In genomic region chr4:161792991-161793390, GRCh38 we compare ENCODE assay signal across 16 cellular contexts.
DNase-seq lines count a peak whose midpoint lies in the region; ATAC-seq, FAIRE-seq and TF ChIP-seq lines count a peak whose summit lies in the region.
"Had no signal": no experiment of that assay in that cellular context is flagged by ENCODE, and none has a peak within 500 bp of the region (broad histone marks: within the 10 kb centered on the region; RNA-seq: fewer than 3 reads in every experiment).

No MANE protein-coding gene starts in this region.

- intact Hi-C loops in mammary epithelial cell (cut with micrococcal nuclease) (no loop called here), breast epithelium (cut with DNase I; ENCODE audit: low total_unique reads) (no loop called here), kidney (cut with DNase I) (no loop called here)
- intact Hi-C loops in activated T-helper 2 cell treated with anti-CD3 and anti-CD28 coated beads, Interferon-gamma antibody, Interleukin-2, Interleukin-4, amounts not matched to agents 10 μg/mL and 5 μg/mL and 100 μg/mL, durations not matched to agents 14 hours and 24 hours and 36 hours (cut with micrococcal nuclease): no loop called here

- WGBS in mammary epithelial cell (ENCODE audit: low coverage, missing lambda C conversion rate): 18% methylated on average over 3 of the region's 4 CpGs

- H3K4me1 Mint-ChIP-seq in stimulated activated memory B cell treated with anti-CD40 and anti-IgM and Interleukin-4, amounts not matched to agents 10 μg/mL and 1 μg/mL and 100 μg/mL, for 72 hours: no peaks in the 10 kb centered on the region
- H3K4me1 Mint-ChIP-seq in activated T-helper 2 cell treated with anti-CD3 and anti-CD28 coated beads, Interferon-gamma antibody, Interleukin-2, Interleukin-4, amounts not matched to agents 10 μg/mL and 5 μg/mL and 100 μg/mL, durations not matched to agents 14 hours and 24 hours and 36 hours (ENCODE audit: low read depth): no peaks in the 10 kb centered on the region
- H3K4me1 Mint-ChIP-seq: CD14-positive monocyte; CD4-positive, alpha-beta memory T cell had no signal

- DNase-seq in mammary epithelial cell (no peak), breast epithelium (ENCODE audit: low spot score in 2 of 2) (no peak), MG63 (peak; percentile 25), kidney (peak; percentile 50), left lobe of liver (ENCODE audit: low spot score) (no peak), islet precursor cell (no peak)
- no peak for DNase-seq in activated T-helper 2 cell treated with anti-CD3 and anti-CD28 coated beads, Interferon-gamma antibody, Interleukin-2, Interleukin-4, amounts not matched to agents 10 μg/mL and 5 μg/mL and 100 μg/mL, durations not matched to agents 14 hours and 24 hours and 36 hours (ENCODE audit: low spot score)
- DNase-seq: 8988T; CD4-positive, alpha-beta memory T cell; DND-41; EL had no signal

- no peaks in the 10 kb centered on the region for H3K79me2 ChIP-seq in mammary epithelial cell (ENCODE audit: insufficient read depth, low read length)

- H3K4me1 ChIP-seq in mammary epithelial cell (ENCODE audit: insufficient read depth, low read length) (no peaks in the 10 kb centered on the region), breast epithelium (no peaks in the 10 kb centered on the region), kidney (ENCODE audit: control insufficient read depth in 1 of 2, insufficient read depth in 1 of 2, low read depth in 1 of 2, low read length in 2 of 2) (no peaks in the 10 kb centered on the region)
- H3K4me1 ChIP-seq: BLaER1, HAP-1 had no signal

- FAIRE-seq in kidney (lab: Jason Lieb, UNC): no peak
- FAIRE-seq: GM12878 had no signal

- H3K4me3 ChIP-seq in mammary epithelial cell (replicated peaks in 1 of 3; ENCODE audit: insufficient read depth in 1 of 3, low read depth in 2 of 3, low read length in 3 of 3) (no peak overlapping the region), breast epithelium (no peak overlapping the region), MG63 (no peak overlapping the region), kidney (ENCODE audit: low read length in 2 of 2) (no peak overlapping the region)
- H3K4me3 ChIP-seq: BLaER1, GM12878, HAP-1 had no signal

- TF ChIP-seq CTCF in mammary epithelial cell (conservative IDR thresholded peaks at IDR 0.05 in 1 of 2, IDR thresholded peaks at IDR 0.05 in 1 of 2; ENCODE audit: extremely low read depth in 1 of 2, insufficient read depth in 1 of 2, low read depth in 1 of 2, low read length in 2 of 2) (peak; percentile 7 to 23), breast epithelium (IDR thresholded peaks at IDR 0.05) (no peak), kidney (IDR thresholded peaks at IDR 0.05; ENCODE audit: borderline replicate concordance, extremely low read depth, insufficient read depth) (no peak)

- H3K4me2 ChIP-seq in mammary epithelial cell (ENCODE audit: insufficient read depth, low read depth, low read length): no peak overlapping the region
- H3K4me2 ChIP-seq: BLaER1 had no signal

- no TSS peak for BruUV-seq in mammary epithelial cell (replicated peaks; lab: Mats Ljungman, UMichigan)

- dilution Hi-C loops in mammary epithelial cell (cut with HindIII; ENCODE audit: low sequenced_read_pairs): no loop called here

- peaks cover 3% of the 10 kb centered on the region for H3K9me3 Mint-ChIP-seq in stimulated activated memory B cell treated with anti-CD40 and anti-IgM and Interleukin-4, amounts not matched to agents 10 μg/mL and 1 μg/mL and 100 μg/mL, for 72 hours
- H3K9me3 Mint-ChIP-seq in activated T-helper 2 cell treated with anti-CD3 and anti-CD28 coated beads, Interferon-gamma antibody, Interleukin-2, Interleukin-4, amounts not matched to agents 10 μg/mL and 5 μg/mL and 100 μg/mL, durations not matched to agents 14 hours and 24 hours and 36 hours: peaks cover 9% of the 10 kb centered on the region

- H3K36me3 ChIP-seq in mammary epithelial cell (ENCODE audit: insufficient read depth, low read length) (no peaks in the 10 kb centered on the region), breast epithelium (no peaks in the 10 kb centered on the region), MG63 (no peaks in the 10 kb centered on the region), kidney (ENCODE audit: control insufficient read depth in 1 of 2, insufficient read depth in 2 of 2, low read length in 2 of 2) (no peaks in the 10 kb centered on the region)
- H3K36me3 ChIP-seq: BLaER1, HAP-1 had no signal

- no peak overlapping the region for H3K9ac ChIP-seq in mammary epithelial cell (ENCODE audit: insufficient read depth, low read length)
- H3K9ac ChIP-seq in kidney (ENCODE audit: low read length in 2 of 2): no peak overlapping the region
- H3K9ac ChIP-seq: BLaER1 had no signal

- H2AFZ ChIP-seq in mammary epithelial cell (ENCODE audit: low read depth, low read length): no peak overlapping the region

- TF ChIP-seq POLR2A in breast epithelium (IDR thresholded peaks at IDR 0.05): no peak

- in situ Hi-C loops in mammary epithelial cell (cut with MboI; ENCODE audit: low sequenced_read_pairs in 2 of 2): no loop called here

- H3K9me3 ChIP-seq in mammary epithelial cell (replicated peaks; ENCODE audit: insufficient read depth, low read length) (no peaks in the 10 kb centered on the region), breast epithelium (peaks cover 9 to 13% of the 10 kb centered on the region in 2 donors), MG63 (no peaks in the 10 kb centered on the region), kidney (ENCODE audit: control insufficient read depth in 1 of 2, low read length in 2 of 2) (peaks cover 0 to 5% of the 10 kb centered on the region in 2 donors)
- H3K9me3 ChIP-seq: HAP-1 had no signal

- H3K27me3 ChIP-seq in mammary epithelial cell (ENCODE audit: insufficient read depth, low read length) (no peaks in the 10 kb centered on the region), breast epithelium (no peaks in the 10 kb centered on the region), MG63 (no peaks in the 10 kb centered on the region)
- H3K27me3 ChIP-seq: BLaER1 had no signal

- CTCF ChIA-PET in mammary epithelial cell (lab: Charles Lee; ENCODE audit: low non-redundant PET): no interaction called here

- no peaks in the 10 kb centered on the region for H4K20me1 ChIP-seq in mammary epithelial cell (ENCODE audit: insufficient read depth, low read length)
- H4K20me1 ChIP-seq: BLaER1 had no signal

- ATAC-seq in stimulated activated memory B cell treated with anti-CD40 and anti-IgM and Interleukin-4, amounts not matched to agents 10 μg/mL and 1 μg/mL and 100 μg/mL, for 72 hours: peak; percentile 36
- no peak for ATAC-seq in left lobe of liver
- ATAC-seq: GM12878 had no signal

- H3K27me3 Mint-ChIP-seq in stimulated activated memory B cell treated with anti-CD40 and anti-IgM and Interleukin-4, amounts not matched to agents 10 μg/mL and 1 μg/mL and 100 μg/mL, for 72 hours: no peaks in the 10 kb centered on the region
- no peaks in the 10 kb centered on the region for H3K27me3 Mint-ChIP-seq in activated T-helper 2 cell treated with anti-CD3 and anti-CD28 coated beads, Interferon-gamma antibody, Interleukin-2, Interleukin-4, amounts not matched to agents 10 μg/mL and 5 μg/mL and 100 μg/mL, durations not matched to agents 14 hours and 24 hours and 36 hours (ENCODE audit: low read depth)
- H3K27me3 Mint-ChIP-seq: CD4-positive, alpha-beta memory T cell had no signal

- no peak overlapping the region for H3K27ac ChIP-seq in mammary epithelial cell (ENCODE audit: insufficient read depth, low read depth, low read length)
- H3K27ac ChIP-seq in breast epithelium: no peak overlapping the region
- no peak overlapping the region for H3K27ac ChIP-seq in kidney (ENCODE audit: low read depth in 2 of 2, low read length in 2 of 2)
- H3K27ac ChIP-seq: BLaER1 had no signal

- H3K36me3 Mint-ChIP-seq in stimulated activated memory B cell treated with anti-CD40 and anti-IgM and Interleukin-4, amounts not matched to agents 10 μg/mL and 1 μg/mL and 100 μg/mL, for 72 hours: no peaks in the 10 kb centered on the region
- H3K36me3 Mint-ChIP-seq in activated T-helper 2 cell treated with anti-CD3 and anti-CD28 coated beads, Interferon-gamma antibody, Interleukin-2, Interleukin-4, amounts not matched to agents 10 μg/mL and 5 μg/mL and 100 μg/mL, durations not matched to agents 14 hours and 24 hours and 36 hours (ENCODE audit: low read depth): no peaks in the 10 kb centered on the region
- H3K36me3 Mint-ChIP-seq: CD14-positive monocyte; CD4-positive, alpha-beta memory T cell had no signal

- H3K27ac Mint-ChIP-seq in stimulated activated memory B cell treated with anti-CD40 and anti-IgM and Interleukin-4, amounts not matched to agents 10 μg/mL and 1 μg/mL and 100 μg/mL, for 72 hours: no peak overlapping the region
- H3K27ac Mint-ChIP-seq in activated T-helper 2 cell treated with anti-CD3 and anti-CD28 coated beads, Interferon-gamma antibody, Interleukin-2, Interleukin-4, amounts not matched to agents 10 μg/mL and 5 μg/mL and 100 μg/mL, durations not matched to agents 14 hours and 24 hours and 36 hours: no peak overlapping the region
- H3K27ac Mint-ChIP-seq: CD4-positive, alpha-beta memory T cell had no signal

- no peak overlapping the region for H3K4me3 Mint-ChIP-seq in stimulated activated memory B cell treated with anti-CD40 and anti-IgM and Interleukin-4, amounts not matched to agents 10 μg/mL and 1 μg/mL and 100 μg/mL, for 72 hours
- H3K4me3 Mint-ChIP-seq in activated T-helper 2 cell treated with anti-CD3 and anti-CD28 coated beads, Interferon-gamma antibody, Interleukin-2, Interleukin-4, amounts not matched to agents 10 μg/mL and 5 μg/mL and 100 μg/mL, durations not matched to agents 14 hours and 24 hours and 36 hours (ENCODE audit: low read depth): no peak overlapping the region
- H3K4me3 Mint-ChIP-seq: CD14-positive monocyte; CD4-positive, alpha-beta memory T cell had no signal

Comparison
In these comparisons a context has a peak if more than half of its experiments do, and no peak if none do; other contexts are left out.
1. CTCF ChIP-seq: peak in mammary epithelial cell (2 of 2); none in breast epithelium (0 of 3) and kidney (single experiment).
2. DNase-seq: peak in MG63 (single experiment) and kidney (single experiment); none in mammary epithelial cell (single experiment), breast epithelium (0 of 2), left lobe of liver (single experiment), activated T-helper 2 cell treated with anti-CD3 and anti-CD28 coated beads, Interferon-gamma antibody, Interleukin-2, Interleukin-4, amounts not matched to agents 10 μg/mL and 5 μg/mL and 100 μg/mL, durations not matched to agents 14 hours and 24 hours and 36 hours (single experiment) and islet precursor cell (single experiment).